ENCODE assay signal across 9 cellular contexts in genomic region chr16:728890-729744, GRCh38. TPM values are rescaled to one million over a fixed set of nuclear protein-coding genes. Genes with fewer than 3 reads are reported as not detected.
DNase-seq lines count a peak whose midpoint lies in the region; ATAC-seq, FAIRE-seq and TF ChIP-seq lines count a peak whose summit lies in the region.
"Had no signal": no experiment of that assay in that cellular context is flagged by ENCODE, and none has a peak within 500 bp of the region (broad histone marks: within the 10 kb centered on the region; RNA-seq: fewer than 3 reads in every experiment).

No MANE protein-coding gene starts in this region.

- H3K9me3 ChIP-seq in SK-N-SH: no peaks in the 10 kb centered on the region

- POLR2A ChIA-PET in SK-N-SH (lab: Yijun Ruan, JAX): interaction anchor here (0.6 to 3.0 kb wide), 4 partner anchors 8 to 24 kb away, joined by 3 to 16 read pairs (median 4); partner anchors contain the start of gene METRN
- POLR2A ChIA-PET in RWPE1 (lab: Yijun Ruan, JAX; ENCODE audit: low non-redundant PET): no interaction called here

- peaks cover 25% of the 10 kb centered on the region for H3K4me1 Mint-ChIP-seq in stimulated activated naive CD8-positive, alpha-beta T cell treated with anti-CD3 and anti-CD28 coated beads, Interleukin-15, amount 100 ng/mL, for 72 hours

- no peak for ATAC-seq in SK-N-SH treated with all-trans-retinoic acid at 6 μM for 48 hours
- ATAC-seq in stimulated activated naive CD8-positive, alpha-beta T cell treated with anti-CD3 and anti-CD28 coated beads, Interleukin-15, amount 100 ng/mL, for 72 hours: no peak
- no peak for ATAC-seq in HG02759 (IDR thresholded peaks at IDR 0.05; ENCODE audit: unreplicated experiment)

- peaks cover 0 to 14% of the 10 kb centered on the region in 2 experiments; a peak in 1 of 4 replicates for H3K4me1 ChIP-seq in SK-N-SH (ENCODE audit: control insufficient read depth in 1 of 2, insufficient read depth in 2 of 2, low read depth in 1 of 2, low read length in 1 of 2)

- TF ChIP-seq CTCF in SK-N-SH (IDR thresholded peaks at IDR 0.05) (no peak), RWPE1 (conservative IDR thresholded peaks at IDR 0.05; ENCODE audit: low read depth) (no peak), fibroblast of mammary gland (conservative IDR thresholded peaks at IDR 0.05; ENCODE audit: control insufficient read depth, insufficient read depth, low read depth, low read length) (no peak)

- DNase-seq in SK-N-SH (peak; percentile 66), RWPE1 (ENCODE audit: low spot score) (no peak), fibroblast of mammary gland (ENCODE audit: low read depth) (no peak), NCI-H2196 treated with DMSO at 0.1 percent for 48 hours (lab: John Stamatoyannopoulos, UW; ENCODE audit: unreplicated experiment) (no peak), HTR-8/SVneo (ENCODE audit: insufficient read length, low spot score) (no peak)
- no peak for DNase-seq in stimulated activated naive CD8-positive, alpha-beta T cell treated with anti-CD3 and anti-CD28 coated beads, Interleukin-15, amount 100 ng/mL, for 72 hours

- H2AFZ ChIP-seq in SK-N-SH (ENCODE audit: low read depth): no peak overlapping the region

- H3K79me2 ChIP-seq in SK-N-SH (ENCODE audit: insufficient read depth): no peaks in the 10 kb centered on the region

- H3K27me3 Mint-ChIP-seq in stimulated activated naive CD8-positive, alpha-beta T cell treated with anti-CD3 and anti-CD28 coated beads, Interleukin-15, amount 100 ng/mL, for 72 hours: no peaks in the 10 kb centered on the region
- H3K27me3 Mint-ChIP-seq: naive thymus-derived CD8-positive, alpha-beta T cell had no signal

- peak overlapping the region in 1 of 2 donors; percentile 83 for H3K27ac Mint-ChIP-seq in stimulated activated naive CD8-positive, alpha-beta T cell treated with anti-CD3 and anti-CD28 coated beads, Interleukin-15, amount 100 ng/mL, for 72 hours

- H3K27me3 ChIP-seq in SK-N-SH (ENCODE audit: insufficient read depth): no peaks in the 10 kb centered on the region

- CTCF ChIA-PET in SK-N-SH (lab: Yijun Ruan, JAX) (interaction anchor here (1.2 to 20.3 kb wide), 3 partner anchors 11 to 57 kb away, joined by 3 to 358 read pairs (median 33); partner anchors contain the start of genes ANTKMT, CIAO3, FBXL16 and METRN), RWPE1 (lab: Yijun Ruan, JAX) (interaction anchor here (0.7 to 1.2 kb wide), 4 partner anchors 13 to 68 kb away, joined by 3 to 4 read pairs (median 4); partner anchors contain the start of gene MSLN)

- TF ChIP-seq RAD21 in SK-N-SH (IDR thresholded peaks at IDR 0.05; ENCODE audit: low read length): no peak

- FAIRE-seq in HTR-8/SVneo (lab: Jason Lieb, UNC): no peak

- H3K27ac ChIP-seq in SK-N-SH (ENCODE audit: low read depth in 2 of 2, low read length in 1 of 2) (peak overlapping the region in 1 of 2 experiments; percentile 89; a peak in 2 of 4 replicates), RWPE1 (peak overlapping the region; percentile 95)

- WGBS in SK-N-SH (ENCODE audit: low lambda C conversion rate): 82% methylated on average over 33 of the region's 55 CpGs

- H3K4me3 ChIP-seq in SK-N-SH (ENCODE audit: low read depth in 2 of 2, low read length in 1 of 2) (peak overlapping the region in 1 of 2 experiments; percentile 78; a peak in 2 of 4 replicates), fibroblast of mammary gland (ENCODE audit: control insufficient read depth, low read depth, low read length) (peak overlapping the region; percentile 33)

- H3K4me2 ChIP-seq in SK-N-SH: peak overlapping the region; percentile 99; the same call in 1 of the 2 replicates

- peaks cover 0 to 12% of the 10 kb centered on the region in 2 experiments for H3K36me3 ChIP-seq in SK-N-SH (replicated peaks in 1 of 2; ENCODE audit: control insufficient read depth in 1 of 2, insufficient read depth in 2 of 2, low read length in 1 of 2)

- no peak overlapping the region for H3K9ac ChIP-seq in SK-N-SH

- H3K4me3 Mint-ChIP-seq in stimulated activated naive CD8-positive, alpha-beta T cell treated with anti-CD3 and anti-CD28 coated beads, Interleukin-15, amount 100 ng/mL, for 72 hours: peak overlapping the region; percentile 72 to 82

- no peak for TF ChIP-seq EP300 in SK-N-SH (IDR thresholded peaks at IDR 0.05; ENCODE audit: borderline replicate concordance in 1 of 2, low read depth in 1 of 2, low read length in 1 of 2)

- H3F3A ChIP-seq in SK-N-SH (replicated peaks; ENCODE audit: insufficient read depth): peaks cover 21% of the 10 kb centered on the region

- H4K20me1 ChIP-seq in SK-N-SH (ENCODE audit: insufficient read depth): 0 out of 2 replicates have a peak, but pooled peaks cover 2% of the 10 kb centered on the region

- no peaks in the 10 kb centered on the region for H3K9me2 ChIP-seq in SK-N-SH

- no peaks in the 10 kb centered on the region for H3K9me3 Mint-ChIP-seq in stimulated activated naive CD8-positive, alpha-beta T cell treated with anti-CD3 and anti-CD28 coated beads, Interleukin-15, amount 100 ng/mL, for 72 hours
- H3K9me3 Mint-ChIP-seq: naive thymus-derived CD8-positive, alpha-beta T cell had no signal

TF ChIP-seq in SK-N-SH, 30 proteins besides CTCF, POLR2A, EP300 and RAD21:
- 0 out of 2 replicates have a peak, but pooled peaks have one; percentile 4 for TF ChIP-seq ZBTB33 (IDR thresholded peaks at IDR 0.05; ENCODE audit: borderline replicate concordance, low read depth)
- no peak for TF ChIP-seq ELF1 (IDR thresholded peaks at IDR 0.05)
- TF ChIP-seq FOSL2 (IDR thresholded peaks at IDR 0.05; ENCODE audit: borderline replicate concordance, low read depth): no peak
- TF ChIP-seq FOXM1 (IDR thresholded peaks at IDR 0.05; ENCODE audit: low read depth): no peak
- TF ChIP-seq TAF1 (IDR thresholded peaks at IDR 0.05; ENCODE audit: borderline replicate concordance, low read depth, low read length): no peak
- TF ChIP-seq MAX (IDR thresholded peaks at IDR 0.05; ENCODE audit: low read depth): no peak
- no peak for TF ChIP-seq RCOR1 (IDR thresholded peaks at IDR 0.05; ENCODE audit: low read length)

TF ChIP-seq in SK-N-SH treated with all-trans-retinoic acid at 6 μM for 48 hours, 23 proteins besides CTCF, POLR2A, EP300 and RAD21:
- TF ChIP-seq ZNF8 (CRISPR knock-in tag; IDR thresholded peaks at IDR 0.05) (no peak), TOX (CRISPR knock-in tag; IDR thresholded peaks at IDR 0.05; ENCODE audit: borderline replicate concordance) (no peak), PPARA (CRISPR knock-in tag; IDR thresholded peaks at IDR 0.05; ENCODE audit: borderline replicate concordance) (no peak), ARNTL (CRISPR knock-in tag; IDR thresholded peaks at IDR 0.05; ENCODE audit: borderline replicate concordance, low read depth) (no peak)

RNA-seq across cellular contexts. Expression of gene HAGHL, which starts 2.2 kb away (rescaled TPM):
- polyA plus RNA-seq in SK-N-SH (2012; rRNA removed): 60.6 and 65.5 TPM in 2 replicates
- polyA plus RNA-seq in SK-N-SH (2012; cell fraction: cytosol; rRNA removed): 15.2 and 18.9 TPM in 2 replicates
- 374 and 593 TPM in 2 replicates for polyA plus RNA-seq in SK-N-SH (2012; cell fraction: nucleus; rRNA removed)

RNA-seq across cellular contexts. Expression of gene CCDC78, which starts 2.9 kb away (rescaled TPM):
- polyA plus RNA-seq in SK-N-SH (2012; rRNA removed): 15.4 and 18.8 TPM in 2 replicates
- polyA plus RNA-seq in SK-N-SH (2012; cell fraction: cytosol; rRNA removed): 1.4 and 2.8 TPM in 2 replicates
- polyA plus RNA-seq in SK-N-SH (2012; cell fraction: nucleus; rRNA removed): 160 and 164 TPM in 2 replicates

RNA-seq across cellular contexts. Expression of gene ANTKMT, which starts 8.2 kb away (rescaled TPM):
- 49.5 and 57.4 TPM in 2 replicates for polyA plus RNA-seq in SK-N-SH (2012; rRNA removed)
- 22.6 and 32.2 TPM in 2 replicates for polyA plus RNA-seq in SK-N-SH (2012; cell fraction: cytosol; rRNA removed)
- polyA plus RNA-seq in SK-N-SH (2012; cell fraction: nucleus; rRNA removed): 144 and 312 TPM in 2 replicates

RNA-seq across cellular contexts. Expression of gene CIAO3, which starts 11.7 kb away (rescaled TPM):
- polyA plus RNA-seq in SK-N-SH (2012; rRNA removed): 14.4 TPM in 2 replicates
- 5.1 and 8.7 TPM in 2 replicates for polyA plus RNA-seq in SK-N-SH (2012; cell fraction: cytosol; rRNA removed)
- 53.0 and 67.9 TPM in 2 replicates for polyA plus RNA-seq in SK-N-SH (2012; cell fraction: nucleus; rRNA removed)

RNA-seq across cellular contexts. Expression of gene METRN, which starts 14.2 kb away (rescaled TPM):
- polyA plus RNA-seq in SK-N-SH (2012; rRNA removed): 52.4 and 59.7 TPM in 2 replicates
- 25.1 and 56.0 TPM in 2 replicates for polyA plus RNA-seq in SK-N-SH (2012; cell fraction: cytosol; rRNA removed)
- polyA plus RNA-seq in SK-N-SH (2012; cell fraction: nucleus; rRNA removed): 47.0 and 55.6 TPM in 2 replicates
